In the genomic region with DNA sequence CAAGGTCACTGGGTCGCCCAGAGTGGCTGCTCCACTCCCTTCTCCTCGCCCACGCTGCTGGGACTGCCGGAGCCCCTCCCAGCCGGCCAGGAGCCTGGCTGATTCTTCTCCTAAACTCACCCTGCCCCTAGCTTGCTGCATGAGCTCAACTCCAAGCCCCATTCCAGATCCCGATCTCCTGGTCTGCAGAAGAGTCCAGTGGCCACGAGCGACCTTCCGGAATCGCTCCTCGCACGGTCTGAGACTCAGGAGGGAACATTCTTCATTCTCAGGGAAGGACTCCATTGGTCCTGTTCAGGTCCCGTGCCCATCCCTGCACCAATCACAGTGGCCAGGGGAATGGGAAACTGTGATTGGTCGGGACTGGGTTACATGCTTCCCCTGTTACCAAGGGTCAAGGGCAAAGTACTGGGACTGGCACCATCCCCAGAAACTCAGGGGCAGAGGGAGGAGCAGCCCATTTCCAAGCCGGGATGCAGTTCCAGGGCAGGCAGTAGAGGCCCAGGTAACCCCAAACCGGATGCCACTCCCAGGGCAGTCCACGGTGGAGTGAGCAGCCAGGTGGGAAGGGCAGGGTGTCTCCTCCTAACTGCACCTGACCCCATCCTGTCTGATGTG, we compare ENCODE assay signal across 8 cellular contexts. TPM values are rescaled to one million over a fixed set of nuclear protein-coding genes. Genes with fewer than 3 reads are reported as not detected.
A peak's percentile ranks its signal among the peaks of the same experiment; 100 is the strongest.
DNase-seq lines count a peak whose midpoint lies in the region; ATAC-seq and TF ChIP-seq lines count a peak whose summit lies in the region.

No MANE protein-coding gene starts in this region.

- no peak for TF ChIP-seq CTCF in hepatocyte (IDR thresholded peaks at IDR 0.05; ENCODE audit: poor library complexity)
- TF ChIP-seq CTCF in GM13977 (IDR thresholded peaks at IDR 0.05; ENCODE audit: extremely low read depth, insufficient read depth, missing control alignments): no peak

- no peak for ATAC-seq in HG03045 (IDR thresholded peaks at IDR 0.05; ENCODE audit: unreplicated experiment)

- H3K4me3 ChIP-seq in GM23248: peak overlapping the region; percentile 67
- H3K4me3 ChIP-seq in adipocyte (ENCODE audit: low read length): peak overlapping the region; percentile 73
- no peak overlapping the region for H3K4me3 ChIP-seq in hepatocyte
- H3K4me3 ChIP-seq in skeletal muscle tissue (ENCODE audit: low read length in 3 of 3): peak overlapping the region; percentile 62 to 80 (median 68)

- H2AFZ ChIP-seq in GM23248 (peak overlapping the region; percentile 77), hepatocyte (no peak overlapping the region)

- H3K9me2 ChIP-seq in GM23248 (ENCODE audit: insufficient read depth): no peaks in the 10 kb centered on the region
- H3K9me2 ChIP-seq in hepatocyte (replicated peaks; ENCODE audit: insufficient read depth): no peaks in the 10 kb centered on the region

- peak overlapping the region; percentile 59; the same call in 1 of the 2 replicates for H3K9ac ChIP-seq in GM23248
- peak overlapping the region; percentile 73 for H3K9ac ChIP-seq in adipocyte (ENCODE audit: low read length)
- peak overlapping the region; percentile 43 to 72 (median 56) for H3K9ac ChIP-seq in skeletal muscle tissue (ENCODE audit: low read depth in 1 of 3, low read length in 3 of 3)

- WGBS in GM23248 (ENCODE audit: low coverage in 1 of 2, low lambda C conversion rate in 2 of 2, missing lambda C conversion rate in 2 of 2), 2 experiments: 42 to 45% methylated on average over 16 to 17 of the region's 17 CpGs
- 78% methylated on average over 17 of the region's 17 CpGs for whole genome bisulfite sequencing in hepatocyte (ENCODE audit: low lambda C conversion rate, missing lambda C conversion rate)

- H3K4me2 ChIP-seq in GM23248 (ENCODE audit: unreplicated experiment): peak overlapping the region; percentile 74
- H3K4me2 ChIP-seq in hepatocyte: peak overlapping the region; percentile 69

- no peaks in the 10 kb centered on the region for H3K36me3 ChIP-seq in GM23248 (ENCODE audit: low read depth)
- H3K36me3 ChIP-seq in adipocyte (ENCODE audit: control insufficient read depth, insufficient read depth, low read length, severe bottlenecking): no peaks in the 10 kb centered on the region
- no peaks in the 10 kb centered on the region for H3K36me3 ChIP-seq in hepatocyte (replicated peaks; ENCODE audit: insufficient read depth, low read depth)
- H3K36me3 ChIP-seq in skeletal muscle tissue (ENCODE audit: control insufficient read depth in 3 of 3, insufficient read depth in 3 of 3, low read length in 3 of 3): no peaks in the 10 kb centered on the region

- H3K79me2 ChIP-seq in GM23248 (ENCODE audit: insufficient read depth) (no peaks in the 10 kb centered on the region), hepatocyte (no peaks in the 10 kb centered on the region)

- DNase-seq in GM23248 (no peak), adipocyte (ENCODE audit: low read depth) (peak; percentile 29), hepatocyte (ENCODE audit: low spot score) (no peak), GM13977 (ENCODE audit: low spot score) (no peak), NCI-H2029 (lab: John Stamatoyannopoulos, UW) (no peak)
- DNase-seq in stimulated activated naive CD4-positive, alpha-beta T cell (lab: John Stamatoyannopoulos, UW): no peak

- H3K4me1 ChIP-seq in GM23248 (ENCODE audit: insufficient read depth): peaks cover 8% of the 10 kb centered on the region; the same call in 1 of the 2 replicates
- H3K4me1 ChIP-seq in adipocyte (ENCODE audit: control insufficient read depth, insufficient read depth, low read length): peaks cover 17% of the 10 kb centered on the region
- peaks cover 37% of the 10 kb centered on the region for H3K4me1 ChIP-seq in hepatocyte (ENCODE audit: insufficient read depth)
- peaks cover 31 to 43% (median 39%) of the 10 kb centered on the region in 3 donors for H3K4me1 ChIP-seq in skeletal muscle tissue (ENCODE audit: control insufficient read depth in 3 of 3, insufficient read depth in 3 of 3, low read length in 3 of 3)

- no peaks in the 10 kb centered on the region for H3K9me3 ChIP-seq in GM23248 (ENCODE audit: low read depth)
- no peaks in the 10 kb centered on the region for H3K9me3 ChIP-seq in adipocyte (ENCODE audit: control insufficient read depth, low read length)
- no peaks in the 10 kb centered on the region for H3K9me3 ChIP-seq in hepatocyte (ENCODE audit: low read depth)
- peaks cover 0 to 5% (median 0%) of the 10 kb centered on the region in 3 donors for H3K9me3 ChIP-seq in skeletal muscle tissue (ENCODE audit: control insufficient read depth in 3 of 3, low read length in 3 of 3)

- H4K20me1 ChIP-seq in GM23248 (ENCODE audit: insufficient read depth) (no peaks in the 10 kb centered on the region), hepatocyte (ENCODE audit: insufficient read depth, poor library complexity, severe bottlenecking) (no peaks in the 10 kb centered on the region)

- in situ Hi-C loops in GM23248 (cut with MboI): no loop called here
- in situ Hi-C loops in GM13977 (cut with MboI; ENCODE audit: low pct_unique_long_range_greater_than_20kb, low sequenced_read_pairs, unreplicated experiment): no loop called here

- H3K27me3 ChIP-seq in GM23248 (replicated peaks; ENCODE audit: insufficient read depth) (no peaks in the 10 kb centered on the region), adipocyte (replicated peaks; ENCODE audit: control insufficient read depth, insufficient read depth, low read length) (no peaks in the 10 kb centered on the region), hepatocyte (no peaks in the 10 kb centered on the region), skeletal muscle tissue (ENCODE audit: control insufficient read depth in 3 of 3, insufficient read depth in 3 of 3, low read length in 3 of 3) (no peaks in the 10 kb centered on the region)

- no peaks in the 10 kb centered on the region for H3F3A ChIP-seq in GM23248 (ENCODE audit: insufficient read depth)

- no peak overlapping the region for H3K27ac ChIP-seq in GM23248
- H3K27ac ChIP-seq in hepatocyte: peak overlapping the region; percentile 10
- peak overlapping the region; percentile 85 for H3K27ac ChIP-seq in skeletal muscle tissue (ENCODE audit: low read depth, low read length)

RNA-seq across cellular contexts. Expression of a gene that starts 24.5 kb away (rescaled TPM):
- not detected in 2 replicates for total RNA-seq in GM23248 (2014; rRNA removed; shearing (Covaris generic))
- polyA plus RNA-seq in GM23248 (2016; fragmentation: Nextera tagmentation; extraction: Ambion mirVana): not detected in 2 replicates
- total RNA-seq in hepatocyte: 0.13 TPM in 1 of 2 replicates, not detected in the other
- polyA plus RNA-seq in hepatocyte: not detected in 2 replicates
- total RNA-seq in skeletal muscle tissue: not detected
